Comparison of ENCODE assay signal across 10 cellular contexts in genomic region chr1:58997060-58997411, GRCh38.
A peak's percentile ranks its signal among the peaks of the same experiment; 100 is the strongest.
DNase-seq lines count a peak whose midpoint lies in the region; ATAC-seq lines count a peak whose summit lies in the region.
"Had no signal": no experiment of that assay in that cellular context is flagged by ENCODE, and none has a peak within 500 bp of the region (broad histone marks: within the 10 kb centered on the region; RNA-seq: fewer than 3 reads in every experiment).

No MANE protein-coding gene starts in this region.

- ATAC-seq in GM18520 (IDR thresholded peaks at IDR 0.05; ENCODE audit: unreplicated experiment) (peak; percentile 18), GM21360 (IDR thresholded peaks at IDR 0.05; ENCODE audit: unreplicated experiment) (peak; percentile 55), HG02938 (IDR thresholded peaks at IDR 0.05; ENCODE audit: unreplicated experiment) (peak; percentile 58), HG03565 (IDR thresholded peaks at IDR 0.05; ENCODE audit: unreplicated experiment) (peak; percentile 45)
- ATAC-seq: natural killer cell had no signal

- DNase-seq in activated effector memory CD4-positive, alpha-beta T cell treated with Interleukin-2 at 50 U/mL for 16 hours: no peak
- DNase-seq in NCI-H2029 treated with DMSO at 0.1 percent for 48 hours (lab: John Stamatoyannopoulos, UW): no peak
- no peak for DNase-seq in ureter (ENCODE audit: low spot score)
- DNase-seq in NCI-H1417 (lab: John Stamatoyannopoulos, UW): no peak
- DNase-seq: natural killer cell, NCI-H146 had no signal
